Comparison of ENCODE assay signal across 9 cellular contexts in genomic region chr10:113059001-113059780, GRCh38.
DNase-seq lines count a peak whose midpoint lies in the region; ATAC-seq and TF ChIP-seq lines count a peak whose summit lies in the region.
"Had no signal": no experiment of that assay in that cellular context is flagged by ENCODE, and none has a peak within 500 bp of the region (broad histone marks: within the 10 kb centered on the region; RNA-seq: fewer than 3 reads in every experiment).

No MANE protein-coding gene starts in this region.

- TF ChIP-seq RAD21 in neural cell (conservative IDR thresholded peaks at IDR 0.05) = no peak

- DNase-seq in AG04450 (ENCODE audit: low read depth, low spot score) (peak; percentile 36), SK-N-DZ (ENCODE audit: low spot score) (peak; percentile 42), fibroblast of peridontal ligament (ENCODE audit: extremely low read depth) (peak; percentile 94), NCI-H1436 (lab: John Stamatoyannopoulos, UW) (no peak)
- DNase-seq in activated CD4-positive, alpha-beta T cell treated with anti-CD3 and anti-CD28 coated beads for 1 hour = no peak
- DNase-seq in natural killer cell treated with Interleukin-12 subunit alpha and Interleukin-12 subunit beta and Interleukin-15 and Interleukin-18, amount 100 ng/mL, for 72 hours (ENCODE audit: low spot score) = no peak
- DNase-seq: CD4-positive, alpha-beta T cell had no signal

- H3K4me3 ChIP-seq in AG04450 (ENCODE audit: low read depth, low read length) = peak overlapping the region; percentile 46
- H3K4me3 ChIP-seq in neural cell (ENCODE audit: low read length) = peak overlapping the region; percentile 43

- no peak for TF ChIP-seq EP300 in neural cell (conservative IDR thresholded peaks at IDR 0.05; ENCODE audit: poor library complexity, severe bottlenecking)

- TF ChIP-seq CTCF in AG04450 (IDR thresholded peaks at IDR 0.05; ENCODE audit: low read depth, low read length) = no peak
- no peak for TF ChIP-seq CTCF in neural cell (IDR thresholded peaks at IDR 0.05; ENCODE audit: poor library complexity, severe bottlenecking)

- H3F3A ChIP-seq in neural cell (ENCODE audit: insufficient read depth, low read length, poor library complexity, severe bottlenecking) = peaks cover 8% of the 10 kb centered on the region

- no peaks in the 10 kb centered on the region for H3K9me3 Mint-ChIP-seq in natural killer cell treated with Interleukin-12 subunit alpha and Interleukin-12 subunit beta and Interleukin-15 and Interleukin-18, amount 100 ng/mL, for 72 hours
- H3K9me3 Mint-ChIP-seq: CD4-positive, alpha-beta T cell had no signal

- H3K9me2 ChIP-seq in neural cell (ENCODE audit: insufficient read depth, low read length) = no peaks in the 10 kb centered on the region

- H3K27ac ChIP-seq in AG04450 (ENCODE audit: low read depth, low read length) = peak overlapping the region; percentile 91
- no peak overlapping the region for H3K27ac ChIP-seq in neural cell (ENCODE audit: low read length)

- peak overlapping the region; percentile 20 for H3K9ac ChIP-seq in neural cell (ENCODE audit: low read length)

- H3K4me2 ChIP-seq in neural cell (ENCODE audit: low read length) = peak overlapping the region; percentile 27

- no peaks in the 10 kb centered on the region for H3K36me3 ChIP-seq in neural cell (ENCODE audit: insufficient read depth, low read length)

- H3K9me3 ChIP-seq in AG04450 (ENCODE audit: control insufficient read depth, insufficient read depth, low read length) = no peaks in the 10 kb centered on the region
- H3K9me3 ChIP-seq in neural cell (ENCODE audit: low read length) = no peaks in the 10 kb centered on the region

- peaks cover 31% of the 10 kb centered on the region for H3K79me2 ChIP-seq in neural cell (replicated peaks; ENCODE audit: insufficient read depth, low read length)

- H2AFZ ChIP-seq in neural cell (ENCODE audit: low read depth, low read length) = no peak overlapping the region

- no peak for ATAC-seq in natural killer cell treated with Interleukin-12 subunit alpha and Interleukin-12 subunit beta and Interleukin-15 and Interleukin-18, amount 100 ng/mL, for 72 hours
- no peak for ATAC-seq in HG02840 (IDR thresholded peaks at IDR 0.05; ENCODE audit: low FRiP score, unreplicated experiment)

- CTCF ChIA-PET in AG04450 (lab: Charles Lee) = interaction anchor here (0.7 to 2.6 kb wide), 2 partner anchors 68 to 345 kb away, joined by 3 to 15 read pairs; no protein-coding TSS in a partner anchor

- H3K4me3 Mint-ChIP-seq in natural killer cell treated with Interleukin-12 subunit alpha and Interleukin-12 subunit beta and Interleukin-15 and Interleukin-18, amount 100 ng/mL, for 72 hours = no peak overlapping the region
- H3K4me3 Mint-ChIP-seq: CD4-positive, alpha-beta T cell had no signal

- H3K27me3 ChIP-seq in AG04450 (ENCODE audit: control insufficient read depth, insufficient read depth, low read length) = no peaks in the 10 kb centered on the region
- no peaks in the 10 kb centered on the region for H3K27me3 ChIP-seq in neural cell (ENCODE audit: insufficient read depth, low read depth, low read length)

- H4K20me1 ChIP-seq in neural cell (ENCODE audit: insufficient read depth) = no peaks in the 10 kb centered on the region

- no peak overlapping the region for H3K27ac Mint-ChIP-seq in natural killer cell treated with Interleukin-12 subunit alpha and Interleukin-12 subunit beta and Interleukin-15 and Interleukin-18, amount 100 ng/mL, for 72 hours
- H3K27ac Mint-ChIP-seq: CD4-positive, alpha-beta T cell had no signal

- POLR2A ChIA-PET in AG04450 (lab: Yijun Ruan, JAX) = interaction anchor here (0.6 to 2.4 kb wide), 6 partner anchors 11 to 184 kb away, joined by 3 to 17 read pairs (median 8); no protein-coding TSS in a partner anchor

- no peaks in the 10 kb centered on the region for H3K36me3 Mint-ChIP-seq in natural killer cell treated with Interleukin-12 subunit alpha and Interleukin-12 subunit beta and Interleukin-15 and Interleukin-18, amount 100 ng/mL, for 72 hours

- peaks cover 4 to 8% of the 10 kb centered on the region in 2 donors for H3K27me3 Mint-ChIP-seq in natural killer cell treated with Interleukin-12 subunit alpha and Interleukin-12 subunit beta and Interleukin-15 and Interleukin-18, amount 100 ng/mL, for 72 hours

- no peaks in the 10 kb centered on the region for H3K4me1 Mint-ChIP-seq in natural killer cell treated with Interleukin-12 subunit alpha and Interleukin-12 subunit beta and Interleukin-15 and Interleukin-18, amount 100 ng/mL, for 72 hours (ENCODE audit: low read depth in 2 of 2)

TF ChIP-seq in neural cell, 6 proteins besides CTCF, POLR2A, EP300 and RAD21:
- no peak for TF ChIP-seq POLR2AphosphoS5 (IDR thresholded peaks at IDR 0.05)
- no peak for TF ChIP-seq TAF1 (IDR thresholded peaks at IDR 0.05; ENCODE audit: low read depth)
- TF ChIP-seq SMC3 (conservative IDR thresholded peaks at IDR 0.05; ENCODE audit: poor library complexity) = no peak

Comparison
In these comparisons a context has a peak if more than half of its experiments do, and no peak if none do; other contexts are left out.
1. DNase-seq: peak in AG04450 (single experiment), SK-N-DZ (single experiment) and fibroblast of peridontal ligament (single experiment); none in NCI-H1436 (single experiment), activated CD4-positive, alpha-beta T cell treated with anti-CD3 and anti-CD28 coated beads for 1 hour (single experiment) and natural killer cell treated with Interleukin-12 subunit alpha and Interleukin-12 subunit beta and Interleukin-15 and Interleukin-18, amount 100 ng/mL, for 72 hours (single experiment).